In genomic region chr4:155673453-155673979, GRCh38 we compare ENCODE assay signal across 18 cellular contexts. TPM values are rescaled to one million over a fixed set of nuclear protein-coding genes. Genes with fewer than 3 reads are reported as not detected.
"Had no signal": no experiment of that assay in that cellular context is flagged by ENCODE, and none has a peak within 500 bp of the region (broad histone marks: within the 10 kb centered on the region; RNA-seq: fewer than 3 reads in every experiment).

No MANE protein-coding gene starts in this region.

- H3K9me3 Mint-ChIP-seq: activated T-cell treated with anti-CD3 and anti-CD28 coated beads, Interleukin-2, amount 50 U/mL, for 72 hours; neural crest cell; stimulated activated memory B cell treated with anti-CD40 and anti-IgM and Interleukin-4, amounts not matched to agents 10 μg/mL and 1 μg/mL and 100 μg/mL, for 72 hours; type B pancreatic cell had no signal

- H3K27ac Mint-ChIP-seq: activated CD4-positive, alpha-beta T cell treated with anti-CD3 and anti-CD28 coated beads for 36 hours; activated naive CD8-positive, alpha-beta T cell; activated T-cell treated with anti-CD3 and anti-CD28 coated beads, Interleukin-2, amount 50 U/mL, for 72 hours; stimulated activated memory B cell treated with anti-CD40 and anti-IgM and Interleukin-4, amounts not matched to agents 10 μg/mL and 1 μg/mL and 100 μg/mL, for 72 hours; type B pancreatic cell had no signal

- H3K4me3 Mint-ChIP-seq: activated CD4-positive, alpha-beta T cell treated with anti-CD3 and anti-CD28 coated beads for 36 hours; activated naive CD8-positive, alpha-beta T cell; activated T-cell treated with anti-CD3 and anti-CD28 coated beads, Interleukin-2, amount 50 U/mL, for 72 hours; neural crest cell; stimulated activated memory B cell treated with anti-CD40 and anti-IgM and Interleukin-4, amounts not matched to agents 10 μg/mL and 1 μg/mL and 100 μg/mL, for 72 hours; type B pancreatic cell had no signal

- H3K36me3 ChIP-seq: ovary had no signal

- H3K27me3 ChIP-seq: body of pancreas, ovary had no signal

- H3K36me3 Mint-ChIP-seq: activated naive CD8-positive, alpha-beta T cell; stimulated activated memory B cell treated with anti-CD40 and anti-IgM and Interleukin-4, amounts not matched to agents 10 μg/mL and 1 μg/mL and 100 μg/mL, for 72 hours; type B pancreatic cell had no signal

- H3K4me3 ChIP-seq: body of pancreas, ovary had no signal

- H3K9me3 ChIP-seq: body of pancreas, ovary had no signal

- DNase-seq: activated CD4-positive, alpha-beta T cell treated with anti-CD3 and anti-CD28 coated beads for 36 hours; activated CD8-positive, alpha-beta memory T cell treated with anti-CD3 and anti-CD28 coated beads, Interleukin-2, amount 50 U/mL, for 48 hours; activated gamma-delta T cell treated with Interleukin-2 at 50 U/mL for 16 hours; activated T-cell treated with anti-CD3 and anti-CD28 coated beads, Interleukin-2, amount 50 U/mL, for 72 hours; amniotic stem cell; body of pancreas; erythroblast; hippocampal formation; kidney; ovary; SIG-M5; stimulated activated CD4-positive, alpha-beta T cell treated with anti-CD3 and anti-CD28 coated beads, Interleukin-2, amount 100 ng/mL, for 48 hours; substantia nigra had no signal

- ATAC-seq: activated CD4-positive, alpha-beta T cell treated with anti-CD3 and anti-CD28 coated beads for 36 hours; activated T-cell treated with anti-CD3 and anti-CD28 coated beads, Interleukin-2, amount 50 U/mL, for 72 hours; body of pancreas; stimulated activated memory B cell treated with anti-CD40 and anti-IgM and Interleukin-4, amounts not matched to agents 10 μg/mL and 1 μg/mL and 100 μg/mL, for 72 hours had no signal

- H3K27ac ChIP-seq: ovary had no signal

- H3K4me1 Mint-ChIP-seq: activated CD4-positive, alpha-beta T cell treated with anti-CD3 and anti-CD28 coated beads for 36 hours; stimulated activated memory B cell treated with anti-CD40 and anti-IgM and Interleukin-4, amounts not matched to agents 10 μg/mL and 1 μg/mL and 100 μg/mL, for 72 hours had no signal

RNA-seq across cellular contexts. Expression of gene GUCY1A1, which starts 6.9 kb away (rescaled TPM):
- total RNA-seq: activated CD4-positive, alpha-beta T cell treated with anti-CD3 and anti-CD28 coated beads for 36 hours; T-helper 1 cell treated with Interleukin-12 subunit alpha and Interleukin-12 subunit beta and Interleukin-4 antibody, amounts not matched to agents 30 ng/mL and 1 ng/mL, for 36 hours had no signal
